15 cellular contexts compared by ENCODE assay signal in the genomic region with DNA sequence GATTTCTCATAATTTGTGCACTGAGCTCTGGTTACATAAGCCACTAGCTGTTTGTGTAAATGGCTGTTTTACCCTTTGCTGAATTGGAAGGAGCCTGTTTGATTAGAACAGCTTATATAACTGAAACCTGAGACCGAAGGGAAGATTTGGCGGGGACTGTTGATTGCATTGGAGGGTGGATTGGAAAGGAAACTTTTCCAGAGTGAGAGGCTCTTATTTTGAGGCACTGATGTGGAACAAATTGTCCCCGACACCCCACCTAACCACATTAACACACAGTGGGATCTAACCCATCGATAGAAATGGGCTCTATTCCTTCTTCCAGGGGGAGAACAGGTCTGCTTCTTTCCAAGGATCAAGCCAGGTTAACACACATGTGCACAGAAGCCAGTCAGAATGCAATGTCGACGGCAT. TPM values are rescaled to one million over a fixed set of nuclear protein-coding genes. Genes with fewer than 3 reads are reported as not detected.
DNase-seq lines count a peak whose midpoint lies in the region; ATAC-seq and TF ChIP-seq lines count a peak whose summit lies in the region.
"Had no signal": no experiment of that assay in that cellular context is flagged by ENCODE, and none has a peak within 500 bp of the region (broad histone marks: within the 10 kb centered on the region; RNA-seq: fewer than 3 reads in every experiment).

No MANE protein-coding gene starts in this region.

- no peak for TF ChIP-seq POLR2A in adrenal gland (IDR thresholded peaks at IDR 0.05)

- no peak overlapping the region for H3K27ac ChIP-seq in upper lobe of right lung
- no peak overlapping the region for H3K27ac ChIP-seq in adrenal gland
- H3K27ac ChIP-seq: right lobe of liver had no signal

- H3K36me3 ChIP-seq in upper lobe of right lung (no peaks in the 10 kb centered on the region), adrenal gland (replicated peaks in 1 of 2) (no peaks in the 10 kb centered on the region)
- H3K36me3 ChIP-seq: MG63, right lobe of liver had no signal

- 69 to 82% (median 78%) methylated on average over 6 of the region's 6 CpGs for WGBS in adrenal gland, 4 donors

- H3K4me1 ChIP-seq in upper lobe of right lung: no peaks in the 10 kb centered on the region
- no peaks in the 10 kb centered on the region for H3K4me1 ChIP-seq in adrenal gland (replicated peaks in 1 of 2)
- H3K4me1 ChIP-seq: right lobe of liver had no signal

- no peaks in the 10 kb centered on the region for H3K27me3 ChIP-seq in upper lobe of right lung
- H3K27me3 ChIP-seq in adrenal gland: no peaks in the 10 kb centered on the region
- H3K27me3 ChIP-seq: MG63, right lobe of liver had no signal

- intact Hi-C loops in upper lobe of right lung (cut with DNase I): no loop called here
- intact Hi-C loops in adrenal gland (cut with DNase I): no loop called here

- no peak for TF ChIP-seq CTCF in upper lobe of right lung (IDR thresholded peaks at IDR 0.05)
- no peak for TF ChIP-seq CTCF in adrenal gland (IDR thresholded peaks at IDR 0.05)

- peak; percentile 34 for ATAC-seq in upper lobe of right lung
- ATAC-seq: SK-N-SH treated with all-trans-retinoic acid at 6 μM for 48 hours had no signal

- DNase-seq in NCI-H1436 (lab: John Stamatoyannopoulos, UW): peak; percentile 80
- peak; percentile 70 for DNase-seq in NCI-H510A (lab: John Stamatoyannopoulos, UW)
- peak; percentile 9 for DNase-seq in iris pigment epithelial cell (ENCODE audit: low read depth)
- DNase-seq in upper lobe of right lung: no peak
- no peak for DNase-seq in adrenal gland
- no peak for DNase-seq in iPS-NIHi7 (ENCODE audit: extremely low spot score)
- DNase-seq in germinal center (ENCODE audit: low spot score): no peak
- DNase-seq: activated naive CD4-positive, alpha-beta T cell; CD4-positive, alpha-beta T cell; kidney glomerular epithelial cell; MG63; right lobe of liver; stimulated activated naive CD4-positive, alpha-beta T cell had no signal

- H3K9me3 ChIP-seq in upper lobe of right lung: no peaks in the 10 kb centered on the region
- no peaks in the 10 kb centered on the region for H3K9me3 ChIP-seq in adrenal gland (replicated peaks in 1 of 3)
- H3K9me3 ChIP-seq: MG63, right lobe of liver had no signal

- no peak overlapping the region for H3K4me3 ChIP-seq in upper lobe of right lung
- H3K4me3 ChIP-seq in adrenal gland: no peak overlapping the region
- H3K4me3 ChIP-seq: MG63, right lobe of liver had no signal

RNA-seq across cellular contexts. Expression of a gene that starts 51.7 kb away (rescaled TPM):
- total RNA-seq in upper lobe of right lung (22.5 TPM), adrenal gland (1 to 10 TPM; 2.4 to 6.0 (median 4.9) TPM)
- 1 to 10 TPM; 1.8 to 2.4 (median 1.9) TPM for polyA plus RNA-seq in adrenal gland
- total RNA-seq: H4 had no signal

Comparison
In these comparisons a context has a peak if more than half of its experiments do, and no peak if none do; other contexts are left out.
1. DNase-seq: peak in NCI-H1436 (single experiment), NCI-H510A (single experiment) and iris pigment epithelial cell (single experiment); none in upper lobe of right lung (single experiment), adrenal gland (0 of 7), iPS-NIHi7 (single experiment) and germinal center (single experiment).